In the genomic region with DNA sequence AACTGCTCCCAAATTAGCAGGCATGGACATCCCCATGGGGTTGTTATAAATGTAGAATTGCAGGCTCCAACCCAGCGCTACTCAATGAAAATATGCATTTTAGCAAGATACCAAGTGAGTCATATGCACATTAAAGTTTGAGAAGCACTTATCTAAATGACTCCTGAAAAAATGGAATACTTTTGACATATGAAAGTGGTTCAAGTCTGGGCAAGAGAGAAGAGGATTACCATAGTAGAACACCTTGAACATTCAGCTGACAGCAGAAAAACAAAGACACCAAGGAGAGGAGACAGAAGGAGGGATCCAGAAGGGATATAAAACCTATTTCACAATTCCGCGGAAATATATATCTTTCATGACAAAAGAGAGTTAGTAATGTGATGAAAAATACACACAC, we compare ENCODE assay signal across 16 cellular contexts.
DNase-seq lines count a peak whose midpoint lies in the region; ATAC-seq and TF ChIP-seq lines count a peak whose summit lies in the region.
"Had no signal": no experiment of that assay in that cellular context is flagged by ENCODE, and none has a peak within 500 bp of the region (broad histone marks: within the 10 kb centered on the region; RNA-seq: fewer than 3 reads in every experiment).

No MANE protein-coding gene starts in this region.

- no peaks in the 10 kb centered on the region for H3K27me3 Mint-ChIP-seq in naive thymus-derived CD4-positive, alpha-beta T cell
- H3K27me3 Mint-ChIP-seq: CD4-positive, alpha-beta memory T cell had no signal

- ATAC-seq in foreskin keratinocyte: peak; percentile 88
- no peak for ATAC-seq in naive thymus-derived CD4-positive, alpha-beta T cell
- ATAC-seq: GM23338, HCT116 had no signal

- POLR2A ChIA-PET in RWPE1 (lab: Yijun Ruan, JAX; ENCODE audit: low non-redundant PET): no interaction called here
- POLR2A ChIA-PET in naive thymus-derived CD4-positive, alpha-beta T cell (lab: Charles Lee): no interaction called here

- H3K4me1 ChIP-seq in foreskin keratinocyte: no peaks in the 10 kb centered on the region
- no peaks in the 10 kb centered on the region for H3K4me1 ChIP-seq in naive thymus-derived CD4-positive, alpha-beta T cell (ENCODE audit: control insufficient read depth in 2 of 2, insufficient read depth in 2 of 2, low read length in 2 of 2)

- no peaks in the 10 kb centered on the region for H3K9me3 ChIP-seq in naive thymus-derived CD4-positive, alpha-beta T cell (ENCODE audit: control insufficient read depth in 2 of 3, low read length in 3 of 3)

- no peaks in the 10 kb centered on the region for H3K36me3 ChIP-seq in naive thymus-derived CD4-positive, alpha-beta T cell (ENCODE audit: control insufficient read depth in 2 of 3, insufficient read depth in 3 of 3, low read length in 3 of 3)

- H3K4me3 ChIP-seq in epithelial cell of esophagus (ENCODE audit: low read length): no peak overlapping the region
- H3K4me3 ChIP-seq in naive thymus-derived CD4-positive, alpha-beta T cell (ENCODE audit: low read length): no peak overlapping the region
- H3K4me3 ChIP-seq: GM23338 had no signal

- intact Hi-C loops in naive thymus-derived CD4-positive, alpha-beta T cell (cut with micrococcal nuclease): no loop called here

- H3K27ac ChIP-seq in RWPE1: no peak overlapping the region
- H3K27ac ChIP-seq in foreskin keratinocyte: no peak overlapping the region
- no peak overlapping the region for H3K27ac ChIP-seq in naive thymus-derived CD4-positive, alpha-beta T cell (ENCODE audit: low read depth, low read length)

- H3K27ac Mint-ChIP-seq in naive thymus-derived CD4-positive, alpha-beta T cell: no peak overlapping the region
- H3K27ac Mint-ChIP-seq: CD4-positive, alpha-beta memory T cell; GM23338; H9 had no signal

- CTCF ChIA-PET in RWPE1 (lab: Yijun Ruan, JAX): no interaction called here
- CTCF ChIA-PET in naive thymus-derived CD4-positive, alpha-beta T cell (lab: Charles Lee): no interaction called here

- no peaks in the 10 kb centered on the region for H3K36me3 Mint-ChIP-seq in naive thymus-derived CD4-positive, alpha-beta T cell
- H3K36me3 Mint-ChIP-seq: CD4-positive, alpha-beta memory T cell had no signal

- H3K4me1 Mint-ChIP-seq in naive thymus-derived CD4-positive, alpha-beta T cell: no peaks in the 10 kb centered on the region
- H3K4me1 Mint-ChIP-seq: CD4-positive, alpha-beta memory T cell; GM23338 had no signal

- H3K27me3 ChIP-seq in foreskin keratinocyte: no peaks in the 10 kb centered on the region
- H3K27me3 ChIP-seq in naive thymus-derived CD4-positive, alpha-beta T cell (ENCODE audit: control insufficient read depth in 2 of 2, insufficient read depth in 2 of 2, low read length in 2 of 2): no peaks in the 10 kb centered on the region

- H3K4me3 Mint-ChIP-seq in naive thymus-derived CD4-positive, alpha-beta T cell: no peak overlapping the region
- H3K4me3 Mint-ChIP-seq: CD4-positive, alpha-beta memory T cell; GM23338; H9 had no signal

- DNase-seq in RWPE1 (ENCODE audit: low spot score) (peak; percentile 5), epithelial cell of esophagus (ENCODE audit: low read depth) (peak; percentile 66), foreskin keratinocyte (peak; percentile 61 to 83), NCI-H774 (lab: John Stamatoyannopoulos, UW) (no peak), T1000 (lab: John Stamatoyannopoulos, UW) (no peak)
- no peak for DNase-seq in naive thymus-derived CD4-positive, alpha-beta T cell
- DNase-seq: C1 segment of cervical spinal cord; Calu3; CD4-positive, alpha-beta memory T cell; COR-L47; DMS53; DMS79 treated with DMSO at 0.1 percent for 48 hours; GF-D8; H9 had no signal

- TF ChIP-seq CTCF in RWPE1 (conservative IDR thresholded peaks at IDR 0.05; ENCODE audit: low read depth): no peak
- no peak for TF ChIP-seq CTCF in epithelial cell of esophagus (IDR thresholded peaks at IDR 0.05; ENCODE audit: insufficient read depth, low read depth, low read length, missing control alignments)
- no peak for TF ChIP-seq CTCF in foreskin keratinocyte (conservative IDR thresholded peaks at IDR 0.05)

- H3K9me3 Mint-ChIP-seq in naive thymus-derived CD4-positive, alpha-beta T cell: peaks cover 0 to 2% (median 0%) of the 10 kb centered on the region in 11 donors
- H3K9me3 Mint-ChIP-seq: CD4-positive, alpha-beta memory T cell; GM23338 had no signal

Comparison
In these comparisons a context has a peak if more than half of its experiments do, and no peak if none do; other contexts are left out.
1. DNase-seq: peak in RWPE1 (single experiment), epithelial cell of esophagus (single experiment) and foreskin keratinocyte (2 of 2); none in naive thymus-derived CD4-positive, alpha-beta T cell (0 of 9), NCI-H774 (single experiment) and T1000 (single experiment).